31 cellular contexts compared by ENCODE assay signal in genomic region chr19:8643860-8644653, GRCh38. TPM values are rescaled to one million over a fixed set of nuclear protein-coding genes. Genes with fewer than 3 reads are reported as not detected.
"Had no signal": no experiment of that assay in that cellular context is flagged by ENCODE, and none has a peak within 500 bp of the region (broad histone marks: within the 10 kb centered on the region; RNA-seq: fewer than 3 reads in every experiment).

No MANE protein-coding gene starts in this region.

- H3K9me3 ChIP-seq: adrenal gland, SJCRH30 had no signal

- H3K4me3 ChIP-seq: adrenal gland, body of pancreas, breast epithelium, SJCRH30, SK-N-MC had no signal

- H3K36me3 ChIP-seq: adrenal gland, breast epithelium, SJCRH30 had no signal

- DNase-seq: activated CD4-positive, alpha-beta T cell treated with anti-CD3 and anti-CD28 coated beads for 36 hours; activated CD4-positive, alpha-beta T cell treated with anti-CD3 and anti-CD28 coated beads, Interleukin-2, amount 10 ng/mL, durations not matched to agents 7 days and 5 days; activated CD4-positive, alpha-beta T cell treated with anti-CD3 and anti-CD28 coated beads, Interleukin-2, amount 50 U/mL, for 48 hours; activated CD8-positive, alpha-beta T cell treated with anti-CD3 and anti-CD28 coated beads, Interleukin-2, amount 10 ng/mL, durations not matched to agents 7 days and 5 days; activated gamma-delta T cell; activated naive CD4-positive, alpha-beta T cell treated with anti-CD3 and anti-CD28 coated beads for 36 hours; activated T-cell treated with anti-CD3 and anti-CD28 coated beads, Interleukin-2, amount 50 U/mL, for 24 hours; adrenal gland; body of pancreas; NCI-H1048; NCI-H1105 treated with DMSO at 0.1 percent for 48 hours; NCI-H1436; NCI-H1694; NCI-H1930; NCI-H2081 treated with DMSO at 0.1 percent for 48 hours; NCI-H226; NCI-H524 treated with DMSO at 0.1 percent for 48 hours; SHP77; SJCRH30 had no signal

- H3K27ac ChIP-seq: adrenal gland, body of pancreas, breast epithelium, SJCRH30, SK-N-MC had no signal

- ATAC-seq: activated CD4-positive, alpha-beta T cell treated with anti-CD3 and anti-CD28 coated beads for 36 hours; activated CD4-positive, CD25-positive, alpha-beta regulatory T cell treated with anti-CD3 and anti-CD28 coated beads, Interleukin-2, amount 50 U/mL, for 24 hours; activated CD8-positive, alpha-beta T cell treated with anti-CD3 and anti-CD28 coated beads, Interleukin-2, amount 10 ng/mL, durations not matched to agents 7 days and 5 days; activated naive CD4-positive, alpha-beta T cell treated with anti-CD3 and anti-CD28 coated beads, Interleukin-2, amount 50 U/mL, for 72 hours; body of pancreas; Panc1; WTC11 had no signal

- H3K4me1 ChIP-seq: adrenal gland, breast epithelium, SJCRH30 had no signal

- H3K27me3 ChIP-seq: adrenal gland, body of pancreas, SJCRH30 had no signal

RNA-seq across cellular contexts. Expression of gene NFILZ, which starts 13.6 kb away (rescaled TPM):
- total RNA-seq: activated CD4-positive, alpha-beta T cell treated with anti-CD3 and anti-CD28 coated beads for 36 hours; activated CD4-positive, alpha-beta T cell treated with anti-CD3 and anti-CD28 coated beads, Interleukin-2, amount 10 ng/mL, durations not matched to agents 7 days and 5 days; activated CD8-positive, alpha-beta T cell treated with anti-CD3 and anti-CD28 coated beads, Interleukin-2, amount 10 ng/mL, durations not matched to agents 7 days and 5 days; activated naive CD4-positive, alpha-beta T cell treated with anti-CD3 and anti-CD28 coated beads for 36 hours; activated naive CD4-positive, alpha-beta T cell treated with anti-CD3 and anti-CD28 coated beads, Interleukin-2, amount 50 U/mL, for 72 hours; activated T-helper 2 cell treated with anti-CD3 and anti-CD28 coated beads, Interferon-gamma antibody, Interleukin-2, Interleukin-4, amounts not matched to agents 10 μg/mL and 5 μg/mL and 100 μg/mL, durations not matched to agents 14 hours and 24 hours and 36 hours; adrenal gland; astrocyte; body of pancreas; breast epithelium; cardiac septum; MCF 10A; NCI-H460; RPMI7951; SJCRH30; WTC11 had no signal
- polyA plus RNA-seq: adrenal gland had no signal

RNA-seq across cellular contexts. Expression of gene ADAMTS10, which starts 33.5 kb away (rescaled TPM):
- total RNA-seq: MCF 10A, RPMI7951, SJCRH30 had no signal

RNA-seq across cellular contexts. Expression of gene ACTL9, which starts 54.5 kb away (rescaled TPM):
- total RNA-seq: activated CD4-positive, alpha-beta T cell treated with anti-CD3 and anti-CD28 coated beads for 36 hours; activated CD4-positive, alpha-beta T cell treated with anti-CD3 and anti-CD28 coated beads, Interleukin-2, amount 10 ng/mL, durations not matched to agents 7 days and 5 days; activated CD8-positive, alpha-beta T cell treated with anti-CD3 and anti-CD28 coated beads, Interleukin-2, amount 10 ng/mL, durations not matched to agents 7 days and 5 days; activated naive CD4-positive, alpha-beta T cell treated with anti-CD3 and anti-CD28 coated beads for 36 hours; activated naive CD4-positive, alpha-beta T cell treated with anti-CD3 and anti-CD28 coated beads, Interleukin-2, amount 50 U/mL, for 72 hours; activated T-helper 2 cell treated with anti-CD3 and anti-CD28 coated beads, Interferon-gamma antibody, Interleukin-2, Interleukin-4, amounts not matched to agents 10 μg/mL and 5 μg/mL and 100 μg/mL, durations not matched to agents 14 hours and 24 hours and 36 hours; adrenal gland; astrocyte; body of pancreas; breast epithelium; cardiac septum; MCF 10A; NCI-H460; RPMI7951; SJCRH30; WTC11 had no signal
- polyA plus RNA-seq: adrenal gland had no signal
